Comparison of ENCODE assay signal across 1 cellular context in the genomic region with DNA sequence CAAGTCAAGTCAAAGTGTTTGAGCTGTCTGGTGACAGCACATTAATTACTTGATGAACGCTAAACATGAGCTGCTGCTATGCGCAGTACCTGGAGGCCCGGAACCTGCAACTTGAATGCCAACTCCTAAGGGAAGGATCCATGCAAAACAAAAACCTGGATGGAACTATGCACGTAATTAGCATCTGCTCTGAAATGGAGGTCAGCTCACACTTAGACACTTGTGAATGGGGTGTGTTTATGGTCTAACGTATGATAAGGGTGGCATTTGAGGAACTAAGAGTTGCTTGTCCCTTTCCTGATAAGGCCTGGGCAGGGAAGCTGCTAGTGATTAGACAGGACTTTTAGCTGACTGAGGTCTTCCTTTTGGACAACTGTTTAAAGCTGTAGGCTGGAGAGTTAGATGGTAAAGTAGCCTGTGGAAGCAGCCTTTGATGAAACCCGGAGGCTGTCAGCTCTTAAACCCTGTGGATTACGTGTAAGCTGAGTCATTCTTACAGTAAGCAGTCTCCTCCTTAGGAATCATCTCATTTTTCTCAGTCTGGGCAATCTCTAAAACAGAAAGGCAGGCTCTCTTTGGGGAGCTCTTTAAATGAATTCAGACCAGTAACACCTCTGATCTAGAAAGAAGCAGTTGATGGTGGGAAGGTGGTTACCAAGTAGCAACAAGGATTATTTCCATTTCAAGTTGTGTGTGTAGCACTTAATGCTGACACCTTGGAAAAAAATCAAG.
A peak's percentile ranks its signal among the peaks of the same experiment; 100 is the strongest.
TF ChIP-seq lines count a peak whose summit lies in the region.

No MANE protein-coding gene starts in this region.

TF ChIP-seq in K562, 482 proteins besides CTCF, POLR2A, EP300 and RAD21 (continued from another document and continues in another):
- peak; percentile 44; the same call in 1 of the 2 replicates for TF ChIP-seq ZFX (CRISPR knock-in tag; IDR thresholded peaks at IDR 0.05)
- TF ChIP-seq ZNF696 (CRISPR knock-in tag; conservative IDR thresholded peaks at IDR 0.05): no peak
- TF ChIP-seq PML (IDR thresholded peaks at IDR 0.05; ENCODE audit: low read length): peak; percentile 98
- no peak for TF ChIP-seq SP2 (IDR thresholded peaks at IDR 0.05; ENCODE audit: extremely low read depth, low read depth, low read length, poor library complexity, severe bottlenecking)
- TF ChIP-seq KDM1A (IDR thresholded peaks at IDR 0.05): peak; percentile 79 to 86
- TF ChIP-seq SAFB (IDR thresholded peaks at IDR 0.05; ENCODE audit: borderline replicate concordance, low read depth, low read length): no peak
- no peak for TF ChIP-seq ZFPM2 (CRISPR knock-in tag; IDR thresholded peaks at IDR 0.05)
- TF ChIP-seq DACH1 (IDR thresholded peaks at IDR 0.05; ENCODE audit: partially characterized antibody): no peak
- no peak for TF ChIP-seq GTF2A2 (tag; IDR thresholded peaks at IDR 0.05)
- TF ChIP-seq TCF3 (CRISPR knock-in tag; IDR thresholded peaks at IDR 0.05): peak; percentile 99
- TF ChIP-seq, protein P1, sequence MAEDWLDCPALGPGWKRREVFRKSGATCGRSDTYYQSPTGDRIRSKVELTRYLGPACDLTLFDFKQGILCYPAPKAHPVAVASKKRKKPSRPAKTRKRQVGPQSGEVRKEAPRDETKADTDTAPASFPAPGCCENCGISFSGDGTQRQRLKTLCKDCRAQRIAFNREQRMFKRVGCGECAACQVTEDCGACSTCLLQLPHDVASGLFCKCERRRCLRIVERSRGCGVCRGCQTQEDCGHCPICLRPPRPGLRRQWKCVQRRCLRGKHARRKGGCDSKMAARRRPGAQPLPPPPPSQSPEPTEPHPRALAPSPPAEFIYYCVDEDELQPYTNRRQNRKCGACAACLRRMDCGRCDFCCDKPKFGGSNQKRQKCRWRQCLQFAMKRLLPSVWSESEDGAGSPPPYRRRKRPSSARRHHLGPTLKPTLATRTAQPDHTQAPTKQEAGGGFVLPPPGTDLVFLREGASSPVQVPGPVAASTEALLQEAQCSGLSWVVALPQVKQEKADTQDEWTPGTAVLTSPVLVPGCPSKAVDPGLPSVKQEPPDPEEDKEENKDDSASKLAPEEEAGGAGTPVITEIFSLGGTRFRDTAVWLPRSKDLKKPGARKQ (CRISPR knock-in tag; IDR thresholded peaks at IDR 0.05): no peak
- no peak for TF ChIP-seq MLX (CRISPR knock-in tag; conservative IDR thresholded peaks at IDR 0.05)
- peak; percentile 82 for TF ChIP-seq MAFK (IDR thresholded peaks at IDR 0.05; ENCODE audit: low read length)
- TF ChIP-seq NONO (IDR thresholded peaks at IDR 0.05; ENCODE audit: low read depth in 2 of 2, low read length in 1 of 2): peak in 1 of 2 experiments; percentile 85; a peak in 2 of 4 replicates
- TF ChIP-seq POLR2AphosphoS2 (IDR thresholded peaks at IDR 0.05; ENCODE audit: low read length): no peak
- no peak for TF ChIP-seq ESRRB (CRISPR knock-in tag; IDR thresholded peaks at IDR 0.05; ENCODE audit: borderline replicate concordance)
- peak; percentile 87 for TF ChIP-seq SPI1 (IDR thresholded peaks at IDR 0.05; ENCODE audit: borderline replicate concordance, low read depth, low read length)
- TF ChIP-seq, protein P2, sequence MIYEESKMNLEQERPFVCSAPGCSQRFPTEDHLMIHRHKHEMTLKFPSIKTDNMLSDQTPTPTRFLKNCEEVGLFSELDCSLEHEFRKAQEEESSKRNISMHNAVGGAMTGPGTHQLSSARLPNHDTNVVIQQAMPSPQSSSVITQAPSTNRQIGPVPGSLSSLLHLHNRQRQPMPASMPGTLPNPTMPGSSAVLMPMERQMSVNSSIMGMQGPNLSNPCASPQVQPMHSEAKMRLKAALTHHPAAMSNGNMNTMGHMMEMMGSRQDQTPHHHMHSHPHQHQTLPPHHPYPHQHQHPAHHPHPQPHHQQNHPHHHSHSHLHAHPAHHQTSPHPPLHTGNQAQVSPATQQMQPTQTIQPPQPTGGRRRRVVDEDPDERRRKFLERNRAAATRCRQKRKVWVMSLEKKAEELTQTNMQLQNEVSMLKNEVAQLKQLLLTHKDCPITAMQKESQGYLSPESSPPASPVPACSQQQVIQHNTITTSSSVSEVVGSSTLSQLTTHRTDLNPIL (CRISPR knock-in tag; IDR thresholded peaks at IDR 0.05): no peak
- TF ChIP-seq, protein P3, sequence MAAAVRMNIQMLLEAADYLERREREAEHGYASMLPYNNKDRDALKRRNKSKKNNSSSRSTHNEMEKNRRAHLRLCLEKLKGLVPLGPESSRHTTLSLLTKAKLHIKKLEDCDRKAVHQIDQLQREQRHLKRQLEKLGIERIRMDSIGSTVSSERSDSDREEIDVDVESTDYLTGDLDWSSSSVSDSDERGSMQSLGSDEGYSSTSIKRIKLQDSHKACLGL (CRISPR knock-in tag; IDR thresholded peaks at IDR 0.05; ENCODE audit: borderline replicate concordance, poor library complexity, severe bottlenecking): no peak
- TF ChIP-seq XRCC5 (IDR thresholded peaks at IDR 0.05; ENCODE audit: low read depth, low read length): peak; percentile 72
- TF ChIP-seq, protein P4, sequence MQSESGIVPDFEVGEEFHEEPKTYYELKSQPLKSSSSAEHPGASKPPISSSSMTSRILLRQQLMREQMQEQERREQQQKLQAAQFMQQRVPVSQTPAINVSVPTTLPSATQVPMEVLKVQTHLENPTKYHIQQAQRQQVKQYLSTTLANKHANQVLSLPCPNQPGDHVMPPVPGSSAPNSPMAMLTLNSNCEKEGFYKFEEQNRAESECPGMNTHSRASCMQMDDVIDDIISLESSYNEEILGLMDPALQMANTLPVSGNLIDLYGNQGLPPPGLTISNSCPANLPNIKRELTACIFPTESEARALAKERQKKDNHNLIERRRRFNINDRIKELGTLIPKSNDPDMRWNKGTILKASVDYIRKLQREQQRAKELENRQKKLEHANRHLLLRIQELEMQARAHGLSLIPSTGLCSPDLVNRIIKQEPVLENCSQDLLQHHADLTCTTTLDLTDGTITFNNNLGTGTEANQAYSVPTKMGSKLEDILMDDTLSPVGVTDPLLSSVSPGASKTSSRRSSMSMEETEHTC (IDR thresholded peaks at IDR 0.05): peak; percentile 45; the same call in 1 of the 2 replicates
- TF ChIP-seq ERF (CRISPR knock-in tag; IDR thresholded peaks at IDR 0.05): peak; percentile 87; the same call in 1 of the 2 replicates
- peak; percentile 50; the same call in 1 of the 2 replicates for TF ChIP-seq ZNF583 (CRISPR knock-in tag; IDR thresholded peaks at IDR 0.05)
- TF ChIP-seq ZNF253 (CRISPR knock-in tag; conservative IDR thresholded peaks at IDR 0.05): no peak
- peak; percentile 66; the same call in 1 of the 2 replicates for TF ChIP-seq PHTF2 (CRISPR knock-in tag; IDR thresholded peaks at IDR 0.05)
- no peak for TF ChIP-seq PPARD (CRISPR knock-in tag; IDR thresholded peaks at IDR 0.05)
- no peak for TF ChIP-seq RBBP5 (IDR thresholded peaks at IDR 0.05; ENCODE audit: borderline replicate concordance, insufficient read depth, low read length, poor library complexity, severe bottlenecking)
- TF ChIP-seq NFRKB (IDR thresholded peaks at IDR 0.05; ENCODE audit: low read depth): no peak
- no peak; the same call in 1 of the 2 replicates for TF ChIP-seq NFE2L1 (tag; IDR thresholded peaks at IDR 0.05; ENCODE audit: borderline replicate concordance, low read depth)
- TF ChIP-seq CHD4 (IDR thresholded peaks at IDR 0.05; ENCODE audit: insufficient read depth, insufficient replicate concordance, low read depth, low read length, poor library complexity, severe bottlenecking): peak; percentile 31
- TF ChIP-seq KAT7 (CRISPR knock-in tag; IDR thresholded peaks at IDR 0.05; ENCODE audit: borderline replicate concordance): peak; percentile 57; the same call in 1 of the 2 replicates
- TF ChIP-seq, protein P5, sequence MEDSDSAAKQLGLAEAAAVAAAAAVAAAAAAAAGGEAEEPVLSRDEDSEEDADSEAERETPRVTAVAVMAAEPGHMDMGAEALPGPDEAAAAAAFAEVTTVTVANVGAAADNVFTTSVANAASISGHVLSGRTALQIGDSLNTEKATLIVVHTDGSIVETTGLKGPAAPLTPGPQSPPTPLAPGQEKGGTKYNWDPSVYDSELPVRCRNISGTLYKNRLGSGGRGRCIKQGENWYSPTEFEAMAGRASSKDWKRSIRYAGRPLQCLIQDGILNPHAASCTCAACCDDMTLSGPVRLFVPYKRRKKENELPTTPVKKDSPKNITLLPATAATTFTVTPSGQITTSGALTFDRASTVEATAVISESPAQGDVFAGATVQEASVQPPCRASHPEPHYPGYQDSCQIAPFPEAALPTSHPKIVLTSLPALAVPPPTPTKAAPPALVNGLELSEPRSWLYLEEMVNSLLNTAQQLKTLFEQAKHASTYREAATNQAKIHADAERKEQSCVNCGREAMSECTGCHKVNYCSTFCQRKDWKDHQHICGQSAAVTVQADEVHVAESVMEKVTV (CRISPR knock-in tag; IDR thresholded peaks at IDR 0.05): no peak
- peak; percentile 89 for TF ChIP-seq CREM (IDR thresholded peaks at IDR 0.05; ENCODE audit: low read depth)
- no peak for TF ChIP-seq PTRF (tag; IDR thresholded peaks at IDR 0.05)
- TF ChIP-seq FOXK1 (CRISPR knock-in tag; IDR thresholded peaks at IDR 0.05; ENCODE audit: borderline replicate concordance): no peak
- no peak for TF ChIP-seq ZFP1 (CRISPR knock-in tag; IDR thresholded peaks at IDR 0.05)
- no peak for TF ChIP-seq ZNF431 (CRISPR knock-in tag; IDR thresholded peaks at IDR 0.05)
- no peak for TF ChIP-seq RBM14 (IDR thresholded peaks at IDR 0.05; ENCODE audit: borderline replicate concordance, insufficient read depth, low read depth, low read length)
- peak; percentile 98 for TF ChIP-seq POLR2AphosphoS5 (IDR thresholded peaks at IDR 0.05; ENCODE audit: control insufficient read depth, insufficient read depth, low read depth, low read length)
- peak; percentile 76 for TF ChIP-seq EHMT2 (IDR thresholded peaks at IDR 0.05)
- TF ChIP-seq DNMT1 (IDR thresholded peaks at IDR 0.05): no peak
- peak; percentile 96 for TF ChIP-seq RUNX1 (IDR thresholded peaks at IDR 0.05; ENCODE audit: low read depth)
- TF ChIP-seq ARHGAP35 (IDR thresholded peaks at IDR 0.05; ENCODE audit: partially characterized antibody): no peak
- peak; percentile 72 for TF ChIP-seq TCF7 (IDR thresholded peaks at IDR 0.05; ENCODE audit: borderline replicate concordance)
- TF ChIP-seq GABPA (tag; conservative IDR thresholded peaks at IDR 0.05; ENCODE audit: low read depth): peak; percentile 46; the same call in 1 of the 2 replicates
- peak; percentile 61; the same call in 1 of the 2 replicates for TF ChIP-seq ZNF592 (IDR thresholded peaks at IDR 0.05)
- TF ChIP-seq ILK (tag; IDR thresholded peaks at IDR 0.05; ENCODE audit: borderline replicate concordance, low read depth): no peak
- peak; percentile 99 for TF ChIP-seq ARID1B (IDR thresholded peaks at IDR 0.05)
- peak; percentile 95 for TF ChIP-seq ZNF316 (IDR thresholded peaks at IDR 0.05)
- no peak for TF ChIP-seq ATF1 (CRISPR knock-in tag; IDR thresholded peaks at IDR 0.05)
- TF ChIP-seq ATF1 (tag; IDR thresholded peaks at IDR 0.05): peak; percentile 80
- TF ChIP-seq SETDB1 (IDR thresholded peaks at IDR 0.05; ENCODE audit: low read length): no peak
- TF ChIP-seq, protein P6, sequence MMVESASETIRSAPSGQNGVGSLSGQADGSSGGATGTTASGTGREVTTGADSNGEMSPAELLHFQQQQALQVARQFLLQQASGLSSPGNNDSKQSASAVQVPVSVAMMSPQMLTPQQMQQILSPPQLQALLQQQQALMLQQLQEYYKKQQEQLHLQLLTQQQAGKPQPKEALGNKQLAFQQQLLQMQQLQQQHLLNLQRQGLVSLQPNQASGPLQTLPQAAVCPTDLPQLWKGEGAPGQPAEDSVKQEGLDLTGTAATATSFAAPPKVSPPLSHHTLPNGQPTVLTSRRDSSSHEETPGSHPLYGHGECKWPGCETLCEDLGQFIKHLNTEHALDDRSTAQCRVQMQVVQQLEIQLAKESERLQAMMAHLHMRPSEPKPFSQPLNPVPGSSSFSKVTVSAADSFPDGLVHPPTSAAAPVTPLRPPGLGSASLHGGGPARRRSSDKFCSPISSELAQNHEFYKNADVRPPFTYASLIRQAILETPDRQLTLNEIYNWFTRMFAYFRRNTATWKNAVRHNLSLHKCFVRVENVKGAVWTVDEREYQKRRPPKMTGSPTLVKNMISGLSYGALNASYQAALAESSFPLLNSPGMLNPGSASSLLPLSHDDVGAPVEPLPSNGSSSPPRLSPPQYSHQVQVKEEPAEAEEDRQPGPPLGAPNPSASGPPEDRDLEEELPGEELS (CRISPR knock-in tag; IDR thresholded peaks at IDR 0.05; ENCODE audit: borderline replicate concordance): no peak
